ENCODE assay signal across 23 cellular contexts in genomic region chr7:116924741-116925140, GRCh38. TPM values are rescaled to one million over a fixed set of nuclear protein-coding genes. Genes with fewer than 3 reads are reported as not detected.
DNase-seq lines count a peak whose midpoint lies in the region; ATAC-seq, FAIRE-seq and TF ChIP-seq lines count a peak whose summit lies in the region.
"Had no signal": no experiment of that assay in that cellular context is flagged by ENCODE, and none has a peak within 500 bp of the region (broad histone marks: within the 10 kb centered on the region; RNA-seq: fewer than 3 reads in every experiment).

No MANE protein-coding gene starts in this region.

- H3K4me1 ChIP-seq in endodermal cell (ENCODE audit: control insufficient read depth, insufficient read depth, low read length) (no peaks in the 10 kb centered on the region), osteoblast (ENCODE audit: insufficient read depth, low read length) (peaks cover 5% of the 10 kb centered on the region), neuronal stem cell (ENCODE audit: control insufficient read depth in 2 of 2, insufficient read depth in 1 of 2, low read depth in 1 of 2, low read length in 2 of 2) (no peaks in the 10 kb centered on the region)

- H4K8ac ChIP-seq in neuronal stem cell (ENCODE audit: low read depth, low read length): no peak overlapping the region

- H3K4me2 ChIP-seq in osteoblast (ENCODE audit: insufficient read depth, low read length) (peak overlapping the region; percentile 38), neuronal stem cell (ENCODE audit: insufficient read depth, low read length, poor library complexity, severe bottlenecking) (no peak overlapping the region)

- no peak overlapping the region for H2BK120ac ChIP-seq in neuronal stem cell (ENCODE audit: low read depth, low read length)

- no peak overlapping the region for H3K23ac ChIP-seq in neuronal stem cell (ENCODE audit: low read depth, low read length, poor library complexity)

- WGBS in endodermal cell (ENCODE audit: insufficient coverage in 1 of 2, insufficient read length in 1 of 2), 2 experiments: 91 to 94% methylated on average over 3 to 4 of the region's 5 CpGs
- no CpG with 5 or more reads among the region's 5 CpGs for WGBS in neuronal stem cell (ENCODE audit: extremely low coverage in 2 of 2, insufficient read length in 2 of 2, insufficient replicate concordance in 1 of 2), 2 donors

- H3K9me3 ChIP-seq in endodermal cell (ENCODE audit: control insufficient read depth, low read length) (no peaks in the 10 kb centered on the region), osteoblast (ENCODE audit: low read depth, low read length) (no peaks in the 10 kb centered on the region), neuronal stem cell (replicated peaks in 1 of 2; ENCODE audit: control insufficient read depth in 2 of 2, insufficient read depth in 1 of 2, low read depth in 1 of 2, low read length in 2 of 2) (no peaks in the 10 kb centered on the region)

- no peak overlapping the region for H2BK5ac ChIP-seq in neuronal stem cell (ENCODE audit: low read length)

- H3K27ac ChIP-seq in endodermal cell (ENCODE audit: low read depth, low read length) (no peak overlapping the region), osteoblast (ENCODE audit: low read depth, low read length) (no peak overlapping the region), neuronal stem cell (replicated peaks; ENCODE audit: low read length) (no peak overlapping the region)

- no peak overlapping the region for H3K4me3 ChIP-seq in endodermal cell (ENCODE audit: low read length)
- no peak overlapping the region for H3K4me3 ChIP-seq in osteoblast (ENCODE audit: insufficient read depth, low read length)
- no peak overlapping the region for H3K4me3 ChIP-seq in neuronal stem cell (ENCODE audit: low read length in 2 of 2)

- TF ChIP-seq CTCF in WTC11 (IDR thresholded peaks at IDR 0.05) (no peak), endodermal cell (conservative IDR thresholded peaks at IDR 0.05) (no peak), osteoblast (IDR thresholded peaks at IDR 0.05; ENCODE audit: extremely low read depth, low read depth, low read length) (no peak)

- H3K9me3 Mint-ChIP-seq in WTC11 (no peaks in the 10 kb centered on the region), endodermal cell (no peaks in the 10 kb centered on the region)
- H3K9me3 Mint-ChIP-seq: CD4-positive, alpha-beta T cell had no signal

- no peak overlapping the region for H3K4ac ChIP-seq in neuronal stem cell (ENCODE audit: low read length)

- no peak overlapping the region for H3K14ac ChIP-seq in neuronal stem cell (ENCODE audit: low read length)

- H3K79me1 ChIP-seq in neuronal stem cell (ENCODE audit: low read depth, low read length): no peaks in the 10 kb centered on the region

- TF ChIP-seq POLR2A in H54 (IDR thresholded peaks at IDR 0.05; ENCODE audit: low read depth, low read length): no peak

- DNase-seq in ELR (ENCODE audit: low read depth) (peak; percentile 17), WTC11 (ENCODE audit: low spot score) (no peak), endodermal cell (no peak), osteoblast (ENCODE audit: insufficient read length, low spot score, missing footprints) (peak; percentile 54), neuronal stem cell (ENCODE audit: low spot score) (no peak), H54 (ENCODE audit: insufficient read length, low spot score) (no peak)
- no peak for DNase-seq in activated CD4-positive, alpha-beta T cell treated with anti-CD3 and anti-CD28 coated beads for 4 hours
- DNase-seq: Calu3; CD4-positive, alpha-beta T cell; DMS79; GDM1; KG1; MM.1S; NCI-H1105; NCI-H1694 treated with DMSO at 0.1 percent for 48 hours; NCI-H446 treated with DMSO at 0.1 percent for 48 hours; NCI-H774 had no signal

- peaks cover 2% of the 10 kb centered on the region for H4K20me1 ChIP-seq in osteoblast (ENCODE audit: insufficient read depth, low read length)

- no peak overlapping the region for H3K18ac ChIP-seq in neuronal stem cell (ENCODE audit: low read length)

- POLR2A ChIA-PET in WTC11 (lab: Charles Lee): interaction anchor here (0.6 kb wide), 1 partner anchor 307 kb away, joined by 3 read pairs; no protein-coding TSS in a partner anchor

- FAIRE-seq in H54 (lab: Jason Lieb, UNC): no peak
- FAIRE-seq: GM12892, GM19239 had no signal

- no peaks in the 10 kb centered on the region for H3K79me2 ChIP-seq in osteoblast (ENCODE audit: insufficient read depth, low read length)

- H3K27me3 Mint-ChIP-seq in WTC11 (ENCODE audit: low read depth): no peaks in the 10 kb centered on the region
- peaks cover 2% of the 10 kb centered on the region for H3K27me3 Mint-ChIP-seq in endodermal cell (ENCODE audit: insufficient read depth)
- H3K27me3 Mint-ChIP-seq: CD4-positive, alpha-beta T cell had no signal

- no peak overlapping the region for H4K91ac ChIP-seq in neuronal stem cell (ENCODE audit: low read depth, low read length, poor library complexity)

- H2AFZ ChIP-seq in osteoblast (ENCODE audit: low read length) (no peak overlapping the region), neuronal stem cell (ENCODE audit: low read length) (no peak overlapping the region)

- no peak overlapping the region for H2BK12ac ChIP-seq in neuronal stem cell (ENCODE audit: low read length)

- ATAC-seq in WTC11 (no peak), HG02870 (IDR thresholded peaks at IDR 0.05; ENCODE audit: unreplicated experiment) (no peak)
- ATAC-seq: Panc1, Right ventricle myocardium inferior had no signal

- H3K4me1 Mint-ChIP-seq in WTC11 (peaks cover 9% of the 10 kb centered on the region), endodermal cell (peaks cover 4% of the 10 kb centered on the region)
- H3K4me1 Mint-ChIP-seq: B cell had no signal

- H3K36me3 ChIP-seq in endodermal cell (ENCODE audit: control insufficient read depth, insufficient read depth, low read length): peaks cover 7% of the 10 kb centered on the region
- H3K36me3 ChIP-seq in osteoblast (ENCODE audit: insufficient read depth, low read length): no peaks in the 10 kb centered on the region
- peaks cover 2 to 8% of the 10 kb centered on the region in 2 donors for H3K36me3 ChIP-seq in neuronal stem cell (replicated peaks in 1 of 2; ENCODE audit: control insufficient read depth in 2 of 2, insufficient read depth in 2 of 2, low read length in 2 of 2)

- H2BK15ac ChIP-seq in neuronal stem cell (ENCODE audit: low read length): no peak overlapping the region

- H3K9ac ChIP-seq in endodermal cell (ENCODE audit: extremely low read depth, low read length, poor library complexity, severe bottlenecking): no peak overlapping the region
- H3K9ac ChIP-seq in neuronal stem cell (ENCODE audit: low read depth, low read length, poor library complexity): no peak overlapping the region

- peak overlapping the region; percentile 54; the same call in 1 of the 2 replicates for H3K27ac Mint-ChIP-seq in WTC11
- H3K27ac Mint-ChIP-seq in endodermal cell: peak overlapping the region; percentile 50
- H3K27ac Mint-ChIP-seq: B cell; CD4-positive, alpha-beta T cell had no signal

- H3K4me3 Mint-ChIP-seq in WTC11 (no peak overlapping the region), endodermal cell (no peak overlapping the region)
- H3K4me3 Mint-ChIP-seq: B cell; CD4-positive, alpha-beta T cell had no signal

- no peak overlapping the region for H2AK5ac ChIP-seq in neuronal stem cell (ENCODE audit: low read depth, low read length)

- H3K27me3 ChIP-seq in endodermal cell (ENCODE audit: control insufficient read depth, insufficient read depth, low read length, poor library complexity, severe bottlenecking): peaks cover 11% of the 10 kb centered on the region
- peaks cover 19% of the 10 kb centered on the region for H3K27me3 ChIP-seq in osteoblast (ENCODE audit: insufficient read depth, low read length)
- H3K27me3 ChIP-seq in neuronal stem cell (ENCODE audit: control insufficient read depth in 3 of 3, insufficient read depth in 3 of 3, low read depth in 1 of 3, low read length in 3 of 3): no peaks in the 10 kb centered on the region

- H3K36me3 Mint-ChIP-seq in WTC11: 0 out of 2 replicates have a peak, but pooled peaks cover 6% of the 10 kb centered on the region
- H3K36me3 Mint-ChIP-seq in endodermal cell (ENCODE audit: low read depth): peaks cover 14% of the 10 kb centered on the region

- CTCF ChIA-PET in WTC11 (lab: Charles Lee): interaction anchor here (0.8 kb wide), 1 partner anchor 203 kb away, joined by 3 read pairs; no protein-coding TSS in a partner anchor

TF ChIP-seq in WTC11, 78 proteins besides CTCF, POLR2A, EP300 and RAD21:
- no peak for TF ChIP-seq GABPB1 (CRISPR knock-in tag; IDR thresholded peaks at IDR 0.05)
TF ChIP-seq in WTC11: peak in this region for 0.

RNA-seq across cellular contexts. Expression of gene ST7, which starts 28.6 kb away (rescaled TPM):
- total RNA-seq in WTC11 (2021) (9.0 to 12.4 TPM (median 10.3 TPM) in 3 replicates), endodermal cell (1 to 10 TPM; 6.4 to 8.9 TPM), osteoblast (19.9 and 22.4 TPM in 2 replicates)
- 22.0 TPM for polyA plus RNA-seq in endodermal cell (2013, experiment 1 of 2)
- 17.5 TPM for polyA plus RNA-seq in endodermal cell (2013, experiment 2 of 2)
- polyA plus RNA-seq in neuronal stem cell (2013, experiment 1 of 2): 4.0 TPM
- 3.9 TPM for polyA plus RNA-seq in neuronal stem cell (2013, experiment 2 of 2)

Comparison
In these comparisons a context has a peak if more than half of its experiments do, and no peak if none do; other contexts are left out.
1. DNase-seq: peak in ELR (single experiment) and osteoblast (single experiment); none in WTC11 (single experiment), endodermal cell (single experiment), neuronal stem cell (single experiment), H54 (single experiment) and activated CD4-positive, alpha-beta T cell treated with anti-CD3 and anti-CD28 coated beads for 4 hours (0 of 2).